15 cellular contexts compared by ENCODE assay signal in genomic region chr13:93108111-93108581, GRCh38.
DNase-seq lines count a peak whose midpoint lies in the region; ATAC-seq and TF ChIP-seq lines count a peak whose summit lies in the region.
"Had no signal": no experiment of that assay in that cellular context is flagged by ENCODE, and none has a peak within 500 bp of the region (broad histone marks: within the 10 kb centered on the region; RNA-seq: fewer than 3 reads in every experiment).

No MANE protein-coding gene starts in this region.

- no peak overlapping the region for H3K18ac ChIP-seq in H9 (ENCODE audit: insufficient read length, low read depth, low read length)

- H3K36me3 Mint-ChIP-seq in endodermal cell (ENCODE audit: low read depth) (no peaks in the 10 kb centered on the region), H9 (ENCODE audit: insufficient read depth in 1 of 3, low read depth in 3 of 3) (no peaks in the 10 kb centered on the region)

- H3K9me2 ChIP-seq in MM.1S (replicated peaks; ENCODE audit: insufficient read depth, low read length): no peaks in the 10 kb centered on the region
- no peaks in the 10 kb centered on the region for H3K9me2 ChIP-seq in SK-N-SH

- no peak overlapping the region for H2BK12ac ChIP-seq in H9 (ENCODE audit: insufficient read length, low read depth, low read length)

- H3K79me1 ChIP-seq in H9 (ENCODE audit: insufficient read depth, low read depth, low read length, poor library complexity, severe bottlenecking): no peaks in the 10 kb centered on the region

- H3K4me1 Mint-ChIP-seq in endodermal cell (peaks cover 8% of the 10 kb centered on the region), H9 (peaks cover 4 to 6% of the 10 kb centered on the region in 2 experiments)

- TF ChIP-seq CTCF in MM.1S (IDR thresholded peaks at IDR 0.05; ENCODE audit: low read length) (no peak), SK-N-SH (IDR thresholded peaks at IDR 0.05) (no peak), esophagus muscularis mucosa (IDR thresholded peaks at IDR 0.05) (no peak), endodermal cell (conservative IDR thresholded peaks at IDR 0.05) (no peak), H9 (conservative IDR thresholded peaks at IDR 0.05) (no peak)

- no peak for TF ChIP-seq POLR2A in esophagus muscularis mucosa (IDR thresholded peaks at IDR 0.05; ENCODE audit: low read depth)

- H3K9ac ChIP-seq in MM.1S (ENCODE audit: low read length) (no peak overlapping the region), SK-N-SH (no peak overlapping the region), endodermal cell (ENCODE audit: extremely low read depth, low read length, poor library complexity, severe bottlenecking) (no peak overlapping the region), H9 (ENCODE audit: extremely low read depth, insufficient read length, low read length) (no peak overlapping the region)

- H2AFZ ChIP-seq in MM.1S (ENCODE audit: low read length) (no peak overlapping the region), SK-N-SH (ENCODE audit: low read depth) (no peak overlapping the region), H9 (ENCODE audit: low read length) (no peak overlapping the region)

- no peaks in the 10 kb centered on the region for H3K27me3 ChIP-seq in MM.1S (replicated peaks; ENCODE audit: insufficient read depth, low read length)
- H3K27me3 ChIP-seq in SK-N-SH (ENCODE audit: insufficient read depth): no peaks in the 10 kb centered on the region
- H3K27me3 ChIP-seq in esophagus muscularis mucosa: no peaks in the 10 kb centered on the region
- H3K27me3 ChIP-seq in endodermal cell (ENCODE audit: control insufficient read depth, insufficient read depth, low read length, poor library complexity, severe bottlenecking): no peaks in the 10 kb centered on the region
- no peaks in the 10 kb centered on the region for H3K27me3 ChIP-seq in H9 (ENCODE audit: insufficient read depth, low read length)

- intact Hi-C loops in esophagus muscularis mucosa (cut with DNase I): no loop called here

- no peak overlapping the region for H3K4ac ChIP-seq in H9 (ENCODE audit: low read depth, low read length)

- CTCF ChIA-PET in SK-N-SH (lab: Yijun Ruan, JAX): no interaction called here

- H3K9me3 ChIP-seq in MM.1S (replicated peaks; ENCODE audit: insufficient read depth, low read length): no peaks in the 10 kb centered on the region
- H3K9me3 ChIP-seq in SK-N-SH: no peaks in the 10 kb centered on the region
- H3K9me3 ChIP-seq in esophagus muscularis mucosa: no peaks in the 10 kb centered on the region
- peaks cover 13% of the 10 kb centered on the region for H3K9me3 ChIP-seq in endodermal cell (ENCODE audit: control insufficient read depth, low read length)
- no peaks in the 10 kb centered on the region for H3K9me3 ChIP-seq in H9 (ENCODE audit: control insufficient read depth, low read depth, low read length)
- H3K9me3 ChIP-seq: A549 had no signal

- H3K23me2 ChIP-seq in H9 (ENCODE audit: insufficient read length, low read depth, low read length, poor library complexity, severe bottlenecking): no peaks in the 10 kb centered on the region

- H3T11ph ChIP-seq in H9 (ENCODE audit: low read length): no peak overlapping the region

- H2BK5ac ChIP-seq in H9 (ENCODE audit: insufficient read length, low read length): no peak overlapping the region

- no peak overlapping the region for H2BK120ac ChIP-seq in H9 (ENCODE audit: low read depth, low read length, poor library complexity, severe bottlenecking)

- H4K91ac ChIP-seq in H9 (ENCODE audit: insufficient read length, low read depth, low read length): no peak overlapping the region

- no peak overlapping the region for H4K8ac ChIP-seq in H9 (replicated peaks; ENCODE audit: insufficient read length, low read depth, low read length)

- H4K20me1 ChIP-seq in MM.1S (ENCODE audit: insufficient read depth, low read length): no peaks in the 10 kb centered on the region
- no peaks in the 10 kb centered on the region for H4K20me1 ChIP-seq in SK-N-SH (ENCODE audit: insufficient read depth)
- H4K20me1 ChIP-seq in H9 (ENCODE audit: control insufficient read depth, insufficient read depth, insufficient read length): no peaks in the 10 kb centered on the region

- H3K27ac Mint-ChIP-seq in endodermal cell: no peak overlapping the region
- H3K27ac Mint-ChIP-seq in H9: no peak overlapping the region
- H3K27ac Mint-ChIP-seq: CD4-positive, alpha-beta T cell had no signal

- H3K4me2 ChIP-seq in MM.1S (ENCODE audit: low read depth, low read length): peak overlapping the region; percentile 31; the same call in 1 of the 2 replicates
- H3K4me2 ChIP-seq in SK-N-SH: 0 out of 2 replicates have a peak overlapping the region, but pooled peaks have one; percentile 8
- H3K4me2 ChIP-seq in H9 (ENCODE audit: insufficient read depth, insufficient read length, low read length): no peak overlapping the region
- H3K4me2 ChIP-seq: A549 had no signal

- WGBS in SK-N-SH (ENCODE audit: low lambda C conversion rate): 0% methylated on average over 4 of the region's 4 CpGs
- WGBS in esophagus muscularis mucosa: 54% methylated on average over 4 of the region's 4 CpGs
- WGBS in endodermal cell (ENCODE audit: insufficient coverage in 1 of 2, insufficient read length in 1 of 2), 2 experiments: 86 to 91% methylated on average over 4 of the region's 4 CpGs
- no CpG with 5 or more reads among the region's 4 CpGs for WGBS in H9 (ENCODE audit: extremely low coverage, insufficient read length, low lambda C conversion rate)

- H3K79me2 ChIP-seq in MM.1S (ENCODE audit: low read length) (no peaks in the 10 kb centered on the region), SK-N-SH (ENCODE audit: insufficient read depth) (no peaks in the 10 kb centered on the region), H9 (ENCODE audit: insufficient read depth, low read length) (no peaks in the 10 kb centered on the region)

- no peak overlapping the region for H3K14ac ChIP-seq in H9 (ENCODE audit: insufficient read depth, low read length)

- H2BK20ac ChIP-seq in H9 (ENCODE audit: low read depth, low read length, poor library complexity, severe bottlenecking): no peak overlapping the region

- H3K4me3 ChIP-seq in MM.1S (ENCODE audit: low read length): peak overlapping the region; percentile 0; the same call in 1 of the 2 replicates
- H3K4me3 ChIP-seq in SK-N-SH (ENCODE audit: low read depth in 2 of 2, low read length in 1 of 2): no peak overlapping the region
- H3K4me3 ChIP-seq in esophagus muscularis mucosa: no peak overlapping the region
- no peak overlapping the region for H3K4me3 ChIP-seq in endodermal cell (ENCODE audit: low read length)
- H3K4me3 ChIP-seq: A549, K562 had no signal

- POLR2A ChIA-PET in SK-N-SH (lab: Yijun Ruan, JAX): no interaction called here

- H3K4me3 Mint-ChIP-seq in endodermal cell (no peak overlapping the region), H9 (no peak overlapping the region)
- H3K4me3 Mint-ChIP-seq: CD4-positive, alpha-beta T cell had no signal

- H3K27me3 Mint-ChIP-seq in endodermal cell (ENCODE audit: insufficient read depth) (no peaks in the 10 kb centered on the region), H9 (ENCODE audit: low read depth) (no peaks in the 10 kb centered on the region)
- H3K27me3 Mint-ChIP-seq: CD4-positive, alpha-beta T cell had no signal

- no peak for ATAC-seq in GM21737 (IDR thresholded peaks at IDR 0.05; ENCODE audit: unreplicated experiment)
- ATAC-seq: A549, K562 had no signal

- H3K27ac ChIP-seq in MM.1S (ENCODE audit: low read length): peak overlapping the region; percentile 51; the same call in 1 of the 2 replicates
- peak overlapping the region in 1 of 2 experiments; percentile 75; a peak in 3 of 4 replicates for H3K27ac ChIP-seq in SK-N-SH (ENCODE audit: low read depth in 2 of 2, low read length in 1 of 2)
- no peak overlapping the region for H3K27ac ChIP-seq in esophagus muscularis mucosa (replicated peaks in 1 of 4)
- no peak overlapping the region for H3K27ac ChIP-seq in endodermal cell (ENCODE audit: low read depth, low read length)
- H3K27ac ChIP-seq in H9 (ENCODE audit: insufficient read length, low read depth, low read length): no peak overlapping the region
- H3K27ac ChIP-seq: A549 had no signal

- peaks cover 4% of the 10 kb centered on the region for H3K9me3 Mint-ChIP-seq in endodermal cell
- no peaks in the 10 kb centered on the region for H3K9me3 Mint-ChIP-seq in H9
- H3K9me3 Mint-ChIP-seq: CD4-positive, alpha-beta T cell had no signal

- H3K23ac ChIP-seq in H9 (ENCODE audit: insufficient read length, low read depth, low read length): no peak overlapping the region

- peak; percentile 18 to 93; a peak in 2 of 4 replicates for TF ChIP-seq EP300 in SK-N-SH (IDR thresholded peaks at IDR 0.05; ENCODE audit: borderline replicate concordance in 1 of 2, low read depth in 1 of 2, low read length in 1 of 2)
- no peak for TF ChIP-seq EP300 in esophagus muscularis mucosa (IDR thresholded peaks at IDR 0.05)

- H2AK5ac ChIP-seq in H9 (ENCODE audit: insufficient read length, low read length): no peak overlapping the region

- peaks cover 11% of the 10 kb centered on the region for H3F3A ChIP-seq in MM.1S (ENCODE audit: insufficient read depth, low read length)
- no peaks in the 10 kb centered on the region for H3F3A ChIP-seq in SK-N-SH (replicated peaks; ENCODE audit: insufficient read depth)

- H3K36me3 ChIP-seq in MM.1S (replicated peaks; ENCODE audit: insufficient read depth, low read length): no peaks in the 10 kb centered on the region
- H3K36me3 ChIP-seq in SK-N-SH (replicated peaks in 1 of 2; ENCODE audit: control insufficient read depth in 1 of 2, insufficient read depth in 2 of 2, low read length in 1 of 2): no peaks in the 10 kb centered on the region
- H3K36me3 ChIP-seq in esophagus muscularis mucosa: no peaks in the 10 kb centered on the region
- H3K36me3 ChIP-seq in endodermal cell (ENCODE audit: control insufficient read depth, insufficient read depth, low read length): no peaks in the 10 kb centered on the region

- no peak overlapping the region for H2BK15ac ChIP-seq in H9 (ENCODE audit: low read depth, low read length)

- DNase-seq in AG08395 (ENCODE audit: low spot score) (peak; percentile 3), MM.1S (peak; percentile 82), SK-N-SH (peak; percentile 50), inferior parietal cortex (ENCODE audit: extremely low spot score) (peak; percentile 32), esophagus muscularis mucosa (ENCODE audit: extremely low spot score) (no peak), endodermal cell (no peak), H9 (no peak)
- DNase-seq: AML-193; CD4-positive, alpha-beta T cell; NCI-H1105 treated with DMSO at 0.1 percent for 48 hours; NCI-H2029; NCI-H524 treated with DMSO at 0.1 percent for 48 hours had no signal

- no peak overlapping the region for H3K56ac ChIP-seq in H9 (ENCODE audit: insufficient read length, low read depth, low read length)

- H3K4me1 ChIP-seq in MM.1S (ENCODE audit: low read length) (peaks cover 10% of the 10 kb centered on the region; the same call in 1 of the 2 replicates), SK-N-SH (ENCODE audit: control insufficient read depth in 1 of 2, insufficient read depth in 2 of 2, low read depth in 1 of 2, low read length in 1 of 2) (peaks cover 0 to 11% of the 10 kb centered on the region in 2 experiments; a peak in 2 of 4 replicates), esophagus muscularis mucosa (no peaks in the 10 kb centered on the region), endodermal cell (ENCODE audit: control insufficient read depth, insufficient read depth, low read length) (no peaks in the 10 kb centered on the region), H9 (ENCODE audit: insufficient read depth, low read length) (no peaks in the 10 kb centered on the region)
- H3K4me1 ChIP-seq: A549 had no signal

- no peak overlapping the region for H4K5ac ChIP-seq in H9 (ENCODE audit: insufficient read length, low read depth, low read length)

- peak; percentile 10; the same call in 1 of the 2 replicates for TF ChIP-seq RAD21 in SK-N-SH (IDR thresholded peaks at IDR 0.05; ENCODE audit: low read length)

Comparison
In these comparisons a context has a peak if more than half of its experiments do, and no peak if none do; other contexts are left out.
1. DNase-seq: peak in AG08395 (single experiment), MM.1S (single experiment), SK-N-SH (single experiment) and inferior parietal cortex (single experiment); none in esophagus muscularis mucosa (single experiment), endodermal cell (single experiment) and H9 (single experiment).